Comparison of ENCODE assay signal across 1 cellular context in genomic region chr17:31427684-31428083, GRCh38.
TF ChIP-seq lines count a peak whose summit lies in the region.

No MANE protein-coding gene starts in this region.

TF ChIP-seq in SK-N-SH, 30 proteins besides CTCF, POLR2A, EP300 and RAD21:
- TF ChIP-seq, protein P1, sequence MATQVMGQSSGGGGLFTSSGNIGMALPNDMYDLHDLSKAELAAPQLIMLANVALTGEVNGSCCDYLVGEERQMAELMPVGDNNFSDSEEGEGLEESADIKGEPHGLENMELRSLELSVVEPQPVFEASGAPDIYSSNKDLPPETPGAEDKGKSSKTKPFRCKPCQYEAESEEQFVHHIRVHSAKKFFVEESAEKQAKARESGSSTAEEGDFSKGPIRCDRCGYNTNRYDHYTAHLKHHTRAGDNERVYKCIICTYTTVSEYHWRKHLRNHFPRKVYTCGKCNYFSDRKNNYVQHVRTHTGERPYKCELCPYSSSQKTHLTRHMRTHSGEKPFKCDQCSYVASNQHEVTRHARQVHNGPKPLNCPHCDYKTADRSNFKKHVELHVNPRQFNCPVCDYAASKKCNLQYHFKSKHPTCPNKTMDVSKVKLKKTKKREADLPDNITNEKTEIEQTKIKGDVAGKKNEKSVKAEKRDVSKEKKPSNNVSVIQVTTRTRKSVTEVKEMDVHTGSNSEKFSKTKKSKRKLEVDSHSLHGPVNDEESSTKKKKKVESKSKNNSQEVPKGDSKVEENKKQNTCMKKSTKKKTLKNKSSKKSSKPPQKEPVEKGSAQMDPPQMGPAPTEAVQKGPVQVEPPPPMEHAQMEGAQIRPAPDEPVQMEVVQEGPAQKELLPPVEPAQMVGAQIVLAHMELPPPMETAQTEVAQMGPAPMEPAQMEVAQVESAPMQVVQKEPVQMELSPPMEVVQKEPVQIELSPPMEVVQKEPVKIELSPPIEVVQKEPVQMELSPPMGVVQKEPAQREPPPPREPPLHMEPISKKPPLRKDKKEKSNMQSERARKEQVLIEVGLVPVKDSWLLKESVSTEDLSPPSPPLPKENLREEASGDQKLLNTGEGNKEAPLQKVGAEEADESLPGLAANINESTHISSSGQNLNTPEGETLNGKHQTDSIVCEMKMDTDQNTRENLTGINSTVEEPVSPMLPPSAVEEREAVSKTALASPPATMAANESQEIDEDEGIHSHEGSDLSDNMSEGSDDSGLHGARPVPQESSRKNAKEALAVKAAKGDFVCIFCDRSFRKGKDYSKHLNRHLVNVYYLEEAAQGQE (IDR thresholded peaks at IDR 0.05; ENCODE audit: low read depth, low read length), result no peak
- no peak for TF ChIP-seq RCOR1 (IDR thresholded peaks at IDR 0.05; ENCODE audit: low read length)
- no peak for TF ChIP-seq ELF1 (IDR thresholded peaks at IDR 0.05)
- TF ChIP-seq, protein P2, sequence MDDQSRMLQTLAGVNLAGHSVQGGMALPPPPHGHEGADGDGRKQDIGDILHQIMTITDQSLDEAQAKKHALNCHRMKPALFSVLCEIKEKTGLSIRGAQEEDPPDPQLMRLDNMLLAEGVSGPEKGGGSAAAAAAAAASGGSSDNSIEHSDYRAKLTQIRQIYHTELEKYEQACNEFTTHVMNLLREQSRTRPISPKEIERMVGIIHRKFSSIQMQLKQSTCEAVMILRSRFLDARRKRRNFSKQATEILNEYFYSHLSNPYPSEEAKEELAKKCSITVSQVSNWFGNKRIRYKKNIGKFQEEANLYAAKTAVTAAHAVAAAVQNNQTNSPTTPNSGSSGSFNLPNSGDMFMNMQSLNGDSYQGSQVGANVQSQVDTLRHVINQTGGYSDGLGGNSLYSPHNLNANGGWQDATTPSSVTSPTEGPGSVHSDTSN (IDR thresholded peaks at IDR 0.05), result no peak
- TF ChIP-seq FOXM1 (IDR thresholded peaks at IDR 0.05; ENCODE audit: low read depth), result no peak
- no peak for TF ChIP-seq ZBTB33 (IDR thresholded peaks at IDR 0.05; ENCODE audit: borderline replicate concordance, low read depth)
- no peak for TF ChIP-seq FOXJ3 (CRISPR knock-in tag; IDR thresholded peaks at IDR 0.05)
- TF ChIP-seq SIN3A (IDR thresholded peaks at IDR 0.05; ENCODE audit: borderline replicate concordance, low read depth, low read length), result no peak
TF ChIP-seq in SK-N-SH: peak in this region for 0.
